In genomic region chr10:13349776-13350274, GRCh38 we compare ENCODE assay signal across 8 cellular contexts.
DNase-seq lines count a peak whose midpoint lies in the region; ATAC-seq and TF ChIP-seq lines count a peak whose summit lies in the region.

No MANE protein-coding gene starts in this region.

- peaks cover 23% of the 10 kb centered on the region for H3K36me3 Mint-ChIP-seq in activated T-cell treated with anti-CD3 and anti-CD28 coated beads, Interleukin-2, amount 50 U/mL, for 24 hours (ENCODE audit: low read depth)
- H3K36me3 Mint-ChIP-seq in nephron progenitor cell (ENCODE audit: low read depth): peaks cover 7% of the 10 kb centered on the region

- H3K4me3 ChIP-seq in foreskin fibroblast (ENCODE audit: low read depth in 1 of 2, low read length in 2 of 2): peak overlapping the region; percentile 75 to 84

- no peaks in the 10 kb centered on the region for H3K9me3 Mint-ChIP-seq in activated T-cell treated with anti-CD3 and anti-CD28 coated beads, Interleukin-2, amount 50 U/mL, for 24 hours
- H3K9me3 Mint-ChIP-seq in nephron progenitor cell: no peaks in the 10 kb centered on the region

- no peaks in the 10 kb centered on the region for H3K27me3 Mint-ChIP-seq in activated T-cell treated with anti-CD3 and anti-CD28 coated beads, Interleukin-2, amount 50 U/mL, for 24 hours
- peaks cover 50% of the 10 kb centered on the region for H3K27me3 Mint-ChIP-seq in nephron progenitor cell (ENCODE audit: low read depth, poor library complexity)

- peak overlapping the region; percentile 98 for H3K27ac ChIP-seq in C4-2B

- peak overlapping the region; percentile 82 for H3K27ac Mint-ChIP-seq in activated T-cell treated with anti-CD3 and anti-CD28 coated beads, Interleukin-2, amount 50 U/mL, for 24 hours
- H3K27ac Mint-ChIP-seq in nephron progenitor cell: no peak overlapping the region

- H3K4me3 Mint-ChIP-seq in activated T-cell treated with anti-CD3 and anti-CD28 coated beads, Interleukin-2, amount 50 U/mL, for 24 hours: peak overlapping the region; percentile 90
- H3K4me3 Mint-ChIP-seq in nephron progenitor cell: peak overlapping the region; percentile 94

- ATAC-seq in GM21825 (IDR thresholded peaks at IDR 0.05; ENCODE audit: unreplicated experiment): no peak
- no peak for ATAC-seq in HG02610 (IDR thresholded peaks at IDR 0.05; ENCODE audit: unreplicated experiment)
- no peak for ATAC-seq in HG02571 (IDR thresholded peaks at IDR 0.05; ENCODE audit: unreplicated experiment)

- TF ChIP-seq CTCF in C4-2B (conservative IDR thresholded peaks at IDR 0.05): no peak
- no peak for TF ChIP-seq CTCF in foreskin fibroblast (IDR thresholded peaks at IDR 0.05; ENCODE audit: low read depth, low read length)
- TF ChIP-seq CTCF in nephron progenitor cell (IDR thresholded peaks at IDR 0.05): no peak

- H3K4me1 Mint-ChIP-seq in activated T-cell treated with anti-CD3 and anti-CD28 coated beads, Interleukin-2, amount 50 U/mL, for 24 hours (ENCODE audit: low read depth): peaks cover 52% of the 10 kb centered on the region
- H3K4me1 Mint-ChIP-seq in nephron progenitor cell: peaks cover 79% of the 10 kb centered on the region

- DNase-seq in LoVo (ENCODE audit: low spot score) (peak; percentile 49), foreskin fibroblast (peak; percentile 44 to 82), nephron progenitor cell (peak; percentile 64)
- peak; percentile 46 for DNase-seq in activated T-cell treated with anti-CD3 and anti-CD28 coated beads, Interleukin-2, amount 50 U/mL, for 24 hours
